In the genomic region with DNA sequence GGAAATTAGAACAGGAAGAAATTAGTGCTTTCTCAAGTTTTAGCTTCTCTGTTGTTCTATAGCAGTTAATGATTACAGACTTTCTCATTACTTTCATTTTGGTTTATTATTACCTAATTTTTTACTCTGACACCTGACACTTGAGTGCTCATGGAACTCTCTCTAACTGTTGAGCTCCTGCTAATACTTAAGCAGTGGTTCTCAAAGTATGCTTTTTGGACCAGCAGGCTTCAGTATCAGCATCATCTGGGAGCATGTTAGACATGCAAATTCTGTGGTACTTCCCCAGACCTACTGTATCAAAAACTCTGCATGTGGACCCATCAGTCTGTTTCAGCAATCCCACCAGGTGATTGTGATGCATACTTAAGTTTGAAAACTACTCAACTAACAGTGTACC, we compare ENCODE assay signal across 18 cellular contexts.
DNase-seq lines count a peak whose midpoint lies in the region; ATAC-seq, FAIRE-seq and TF ChIP-seq lines count a peak whose summit lies in the region.
"Had no signal": no experiment of that assay in that cellular context is flagged by ENCODE, and none has a peak within 500 bp of the region (broad histone marks: within the 10 kb centered on the region; RNA-seq: fewer than 3 reads in every experiment).

No MANE protein-coding gene starts in this region.

- H3K4me1 ChIP-seq in foreskin keratinocyte: no peaks in the 10 kb centered on the region
- H3K4me1 ChIP-seq: testis had no signal

- DNase-seq in GM18507 (ENCODE audit: extremely low spot score, insufficient read length, low read depth) (no peak), H54 (ENCODE audit: insufficient read length, low spot score) (no peak), left kidney (ENCODE audit: low read depth, low spot score) (peak; percentile 15), DMS153 treated with DMSO at 0.1 percent for 48 hours (lab: John Stamatoyannopoulos, UW; ENCODE audit: unreplicated experiment) (no peak), head of caudate nucleus (no peak), foreskin keratinocyte (no peak)
- no peak for DNase-seq in stimulated activated naive CD4-positive, alpha-beta T cell treated with Interleukin-2 at 50 U/mL for 16 hours (lab: John Stamatoyannopoulos, UW)
- DNase-seq: activated CD8-positive, alpha-beta T cell treated with anti-CD3 and anti-CD28 coated beads, Interleukin-2, amount 10 ng/mL, durations not matched to agents 7 days and 5 days; activated effector memory CD4-positive, alpha-beta T cell treated with anti-CD3 and anti-CD28 coated beads, Interleukin-2, amount 50 U/mL, for 16 hours; COR-L47; effector memory CD8-positive, alpha-beta T cell; NCI-H1105 treated with DMSO at 0.1 percent for 48 hours; NCI-H510A treated with DMSO at 0.1 percent for 48 hours; PC-9 had no signal

- no peaks in the 10 kb centered on the region for H3K27me3 ChIP-seq in foreskin keratinocyte
- H3K27me3 ChIP-seq: ovary, testis had no signal

- ATAC-seq in HG03457 (IDR thresholded peaks at IDR 0.05; ENCODE audit: unreplicated experiment) (peak; percentile 63), foreskin keratinocyte (no peak)
- ATAC-seq: activated CD8-positive, alpha-beta T cell treated with anti-CD3 and anti-CD28 coated beads, Interleukin-2, amount 10 ng/mL, durations not matched to agents 7 days and 5 days; effector memory CD8-positive, alpha-beta T cell; SK-N-SH treated with all-trans-retinoic acid at 6 μM for 48 hours had no signal

- no peak for TF ChIP-seq POLR2A in H54 (IDR thresholded peaks at IDR 0.05; ENCODE audit: low read depth, low read length)

- intact Hi-C loops in head of caudate nucleus (cut with DNase I): no loop called here

- no peak for TF ChIP-seq CTCF in foreskin keratinocyte (conservative IDR thresholded peaks at IDR 0.05)

- no peak overlapping the region for H3K27ac ChIP-seq in foreskin keratinocyte
- H3K27ac ChIP-seq: ovary, PC-9, testis had no signal

- FAIRE-seq in GM18507 (lab: Jason Lieb, UNC) (peak; percentile 73), H54 (lab: Jason Lieb, UNC) (peak; percentile 20)
